ENCODE assay signal across 8 cellular contexts in the genomic region with DNA sequence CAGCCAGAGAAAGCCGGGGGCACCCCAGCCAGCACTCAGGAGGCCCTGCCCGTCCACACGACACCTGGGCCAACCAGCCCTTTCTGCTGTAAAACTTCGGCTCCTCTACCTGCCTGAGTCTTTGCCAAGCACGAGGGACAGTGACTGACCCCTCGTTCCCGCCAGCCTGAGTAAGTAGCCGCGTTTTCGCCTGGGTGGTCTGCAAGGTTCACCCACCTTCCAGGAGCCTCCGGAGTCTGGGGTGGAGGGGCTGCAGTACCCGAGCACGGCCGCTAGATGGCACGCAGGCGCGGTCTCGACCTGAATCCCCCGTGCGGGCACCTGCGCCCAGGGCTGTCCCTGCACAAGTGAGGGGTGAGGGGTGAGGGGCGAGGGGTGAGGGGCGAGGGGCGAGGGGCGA.
DNase-seq lines count a peak whose midpoint lies in the region; ATAC-seq and TF ChIP-seq lines count a peak whose summit lies in the region.

No MANE protein-coding gene starts in this region.

- peaks cover 12% of the 10 kb centered on the region for H3K27me3 Mint-ChIP-seq in glutamatergic neuron (ENCODE audit: unreplicated experiment)

- peaks cover 7% of the 10 kb centered on the region for H3K9me3 Mint-ChIP-seq in glutamatergic neuron (ENCODE audit: unreplicated experiment)
- peaks cover 8% of the 10 kb centered on the region for H3K9me3 Mint-ChIP-seq in stimulated activated effector memory CD8-positive, alpha-beta T cell treated with anti-CD3 and anti-CD28 coated beads, Interleukin-12 subunit alpha, Interleukin-12 subunit beta, amount 100 ng/mL, for 72 hours

- ATAC-seq in stimulated activated effector memory CD8-positive, alpha-beta T cell treated with anti-CD3 and anti-CD28 coated beads, Interleukin-12 subunit alpha, Interleukin-12 subunit beta, amount 100 ng/mL, for 72 hours, result no peak
- no peak for ATAC-seq in HG02759 (IDR thresholded peaks at IDR 0.05; ENCODE audit: unreplicated experiment)
- no peak for ATAC-seq in HG02938 (IDR thresholded peaks at IDR 0.05; ENCODE audit: unreplicated experiment)

- peaks cover 24% of the 10 kb centered on the region for H3K4me1 Mint-ChIP-seq in glutamatergic neuron (ENCODE audit: low read depth, unreplicated experiment)
- no peaks in the 10 kb centered on the region for H3K4me1 Mint-ChIP-seq in stimulated activated effector memory CD8-positive, alpha-beta T cell treated with anti-CD3 and anti-CD28 coated beads, Interleukin-12 subunit alpha, Interleukin-12 subunit beta, amount 100 ng/mL, for 72 hours

- H3K4me3 Mint-ChIP-seq in glutamatergic neuron (ENCODE audit: unreplicated experiment), result no peak overlapping the region
- no peak overlapping the region for H3K4me3 Mint-ChIP-seq in stimulated activated effector memory CD8-positive, alpha-beta T cell treated with anti-CD3 and anti-CD28 coated beads, Interleukin-12 subunit alpha, Interleukin-12 subunit beta, amount 100 ng/mL, for 72 hours

- H3K27ac Mint-ChIP-seq in glutamatergic neuron (ENCODE audit: unreplicated experiment), result no peak overlapping the region
- no peak overlapping the region for H3K27ac Mint-ChIP-seq in stimulated activated effector memory CD8-positive, alpha-beta T cell treated with anti-CD3 and anti-CD28 coated beads, Interleukin-12 subunit alpha, Interleukin-12 subunit beta, amount 100 ng/mL, for 72 hours

- peak; percentile 89 for TF ChIP-seq CTCF in glutamatergic neuron (IDR thresholded peaks at IDR 0.05; ENCODE audit: partially characterized antibody, unreplicated experiment)

- peaks cover 7% of the 10 kb centered on the region for H3K36me3 Mint-ChIP-seq in glutamatergic neuron (ENCODE audit: unreplicated experiment)
- no peaks in the 10 kb centered on the region for H3K36me3 Mint-ChIP-seq in stimulated activated effector memory CD8-positive, alpha-beta T cell treated with anti-CD3 and anti-CD28 coated beads, Interleukin-12 subunit alpha, Interleukin-12 subunit beta, amount 100 ng/mL, for 72 hours

- peak in 4 of 6 experiments; percentile 4 to 19 (median 12) for DNase-seq in stimulated activated naive CD4-positive, alpha-beta T cell (lab: John Stamatoyannopoulos, UW)
- DNase-seq in stimulated activated naive CD4-positive, alpha-beta T cell treated with Interleukin-2 at 50 U/mL for 16 hours (lab: John Stamatoyannopoulos, UW), result no peak
- peak; percentile 42 to 58 for DNase-seq in activated CD4-positive, alpha-beta T cell treated with anti-CD3 and anti-CD28 coated beads, Interleukin-2, amount 50 U/mL, for 48 hours
- DNase-seq in glutamatergic neuron (peak; percentile 83), NCI-H1048 (lab: John Stamatoyannopoulos, UW) (no peak)
- DNase-seq in stimulated activated effector memory CD8-positive, alpha-beta T cell treated with anti-CD3 and anti-CD28 coated beads, Interleukin-12 subunit alpha, Interleukin-12 subunit beta, amount 100 ng/mL, for 72 hours (ENCODE audit: low spot score in 2 of 2), result peak; percentile 46 to 63

Comparison
In these comparisons a context has a peak if more than half of its experiments do, and no peak if none do; other contexts are left out.
1. DNase-seq: peak in stimulated activated naive CD4-positive, alpha-beta T cell (4 of 6), activated CD4-positive, alpha-beta T cell treated with anti-CD3 and anti-CD28 coated beads, Interleukin-2, amount 50 U/mL, for 48 hours (2 of 2), glutamatergic neuron (single experiment) and stimulated activated effector memory CD8-positive, alpha-beta T cell treated with anti-CD3 and anti-CD28 coated beads, Interleukin-12 subunit alpha, Interleukin-12 subunit beta, amount 100 ng/mL, for 72 hours (2 of 2); none in stimulated activated naive CD4-positive, alpha-beta T cell treated with Interleukin-2 at 50 U/mL for 16 hours (single experiment) and NCI-H1048 (single experiment).